ENCODE assay signal across 8 cellular contexts in the genomic region with DNA sequence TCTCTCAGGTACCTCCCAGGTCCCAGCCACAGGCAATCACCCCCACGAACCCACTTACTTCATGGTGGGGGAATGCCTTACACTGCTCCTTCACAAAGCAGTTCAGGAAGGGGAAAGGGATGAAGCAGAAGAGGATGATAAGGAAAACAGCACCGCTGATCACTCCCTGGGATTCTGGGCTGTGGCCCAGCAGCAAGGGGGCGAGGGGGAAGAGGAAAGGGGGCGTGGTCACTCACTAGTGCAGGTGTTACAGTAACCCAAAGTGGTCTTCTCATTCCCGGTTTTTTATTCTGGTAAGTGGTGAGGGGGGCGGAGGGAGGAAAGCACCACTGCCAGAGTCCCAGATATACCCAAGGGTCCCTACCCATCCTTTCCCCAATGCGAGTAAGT. TPM values are rescaled to one million over a fixed set of nuclear protein-coding genes. Genes with fewer than 3 reads are reported as not detected.
DNase-seq lines count a peak whose midpoint lies in the region; ATAC-seq and TF ChIP-seq lines count a peak whose summit lies in the region.

No MANE protein-coding gene starts in this region.

- intact Hi-C loops in esophagus muscularis mucosa (cut with DNase I) = no loop called here

- peaks cover 18% of the 10 kb centered on the region for H3K36me3 Mint-ChIP-seq in progenitor cell of endocrine pancreas (ENCODE audit: insufficient read depth)

- H3K9me3 ChIP-seq in ES-I3 (ENCODE audit: control insufficient read depth, insufficient read depth, low read length) (no peaks in the 10 kb centered on the region), esophagus muscularis mucosa (no peaks in the 10 kb centered on the region)

- H3K9ac ChIP-seq in ES-I3 (ENCODE audit: low read depth, low read length) = peak overlapping the region; percentile 65

- H3K4me3 ChIP-seq in esophagus muscularis mucosa = peak overlapping the region; percentile 77 to 80 (median 78)

- H3K27me3 ChIP-seq in esophagus muscularis mucosa = no peaks in the 10 kb centered on the region

- DNase-seq in esophagus muscularis mucosa (ENCODE audit: extremely low spot score) = no peak
- no peak for DNase-seq in progenitor cell of endocrine pancreas (ENCODE audit: low spot score, unreplicated experiment)
- DNase-seq in nucleus accumbens (lab: John Stamatoyannopoulos, UW) = no peak
- DNase-seq in foreskin melanocyte = no peak
- no peak for DNase-seq in cerebellar cortex (ENCODE audit: low spot score)

- H3K27me3 Mint-ChIP-seq in progenitor cell of endocrine pancreas = no peaks in the 10 kb centered on the region

- peak overlapping the region; percentile 78 for H3K4me3 Mint-ChIP-seq in progenitor cell of endocrine pancreas (ENCODE audit: low read depth)

- peaks cover 16% of the 10 kb centered on the region for H3K4me1 Mint-ChIP-seq in progenitor cell of endocrine pancreas (ENCODE audit: low read depth)

- no peak for TF ChIP-seq EP300 in esophagus muscularis mucosa (IDR thresholded peaks at IDR 0.05)

- no peaks in the 10 kb centered on the region for H3K9me3 Mint-ChIP-seq in progenitor cell of endocrine pancreas (ENCODE audit: low read depth)

- H3K36me3 ChIP-seq in ES-I3 (ENCODE audit: insufficient read depth, low read length) (peaks cover 11% of the 10 kb centered on the region; the same call in 1 of the 2 replicates), esophagus muscularis mucosa (peaks cover 8 to 26% (median 22%) of the 10 kb centered on the region in 4 donors)

- peaks cover 1% of the 10 kb centered on the region for H3K4me1 ChIP-seq in ES-I3 (ENCODE audit: insufficient read depth, low read length)
- peaks cover 30 to 37% (median 32%) of the 10 kb centered on the region in 4 donors for H3K4me1 ChIP-seq in esophagus muscularis mucosa

- TF ChIP-seq CTCF in esophagus muscularis mucosa (IDR thresholded peaks at IDR 0.05) (no peak), progenitor cell of endocrine pancreas (IDR thresholded peaks at IDR 0.05; ENCODE audit: unreplicated experiment) (no peak)

- no peak for ATAC-seq in GM21619 (IDR thresholded peaks at IDR 0.05; ENCODE audit: unreplicated experiment)

- WGBS in esophagus muscularis mucosa = 6% methylated on average over 7 of the region's 7 CpGs

- H3K27ac Mint-ChIP-seq in progenitor cell of endocrine pancreas = peak overlapping the region; percentile 99

- H3K27ac ChIP-seq in esophagus muscularis mucosa (replicated peaks in 1 of 4) = peak overlapping the region; percentile 84 to 93 (median 88)

- no peak for TF ChIP-seq POLR2A in esophagus muscularis mucosa (IDR thresholded peaks at IDR 0.05; ENCODE audit: low read depth)

TF ChIP-seq in PFSK-1, 5 proteins besides CTCF, POLR2A, EP300 and RAD21:
- TF ChIP-seq SIN3A (IDR thresholded peaks at IDR 0.05; ENCODE audit: borderline replicate concordance, insufficient read depth, low read length) = peak; percentile 90; the same call in 1 of the 2 replicates
- TF ChIP-seq, protein P1, sequence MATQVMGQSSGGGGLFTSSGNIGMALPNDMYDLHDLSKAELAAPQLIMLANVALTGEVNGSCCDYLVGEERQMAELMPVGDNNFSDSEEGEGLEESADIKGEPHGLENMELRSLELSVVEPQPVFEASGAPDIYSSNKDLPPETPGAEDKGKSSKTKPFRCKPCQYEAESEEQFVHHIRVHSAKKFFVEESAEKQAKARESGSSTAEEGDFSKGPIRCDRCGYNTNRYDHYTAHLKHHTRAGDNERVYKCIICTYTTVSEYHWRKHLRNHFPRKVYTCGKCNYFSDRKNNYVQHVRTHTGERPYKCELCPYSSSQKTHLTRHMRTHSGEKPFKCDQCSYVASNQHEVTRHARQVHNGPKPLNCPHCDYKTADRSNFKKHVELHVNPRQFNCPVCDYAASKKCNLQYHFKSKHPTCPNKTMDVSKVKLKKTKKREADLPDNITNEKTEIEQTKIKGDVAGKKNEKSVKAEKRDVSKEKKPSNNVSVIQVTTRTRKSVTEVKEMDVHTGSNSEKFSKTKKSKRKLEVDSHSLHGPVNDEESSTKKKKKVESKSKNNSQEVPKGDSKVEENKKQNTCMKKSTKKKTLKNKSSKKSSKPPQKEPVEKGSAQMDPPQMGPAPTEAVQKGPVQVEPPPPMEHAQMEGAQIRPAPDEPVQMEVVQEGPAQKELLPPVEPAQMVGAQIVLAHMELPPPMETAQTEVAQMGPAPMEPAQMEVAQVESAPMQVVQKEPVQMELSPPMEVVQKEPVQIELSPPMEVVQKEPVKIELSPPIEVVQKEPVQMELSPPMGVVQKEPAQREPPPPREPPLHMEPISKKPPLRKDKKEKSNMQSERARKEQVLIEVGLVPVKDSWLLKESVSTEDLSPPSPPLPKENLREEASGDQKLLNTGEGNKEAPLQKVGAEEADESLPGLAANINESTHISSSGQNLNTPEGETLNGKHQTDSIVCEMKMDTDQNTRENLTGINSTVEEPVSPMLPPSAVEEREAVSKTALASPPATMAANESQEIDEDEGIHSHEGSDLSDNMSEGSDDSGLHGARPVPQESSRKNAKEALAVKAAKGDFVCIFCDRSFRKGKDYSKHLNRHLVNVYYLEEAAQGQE (IDR thresholded peaks at IDR 0.05; ENCODE audit: insufficient read depth in 1 of 2, low read depth in 2 of 2, low read length in 2 of 2) = no peak
TF ChIP-seq in PFSK-1: peak in this region for 1.

RNA-seq across cellular contexts. Expression of gene DPAGT1, which starts 0.7 kb away (rescaled TPM):
- 46.8 TPM for polyA plus RNA-seq in PFSK-1 (2012; ENCODE audit: insufficient read length, low read depth)
- total RNA-seq in esophagus muscularis mucosa = 10 to 100 TPM; 14.2 to 28.7 (median 19.9) TPM
- 53.4 and 60.8 TPM in 2 replicates for total RNA-seq in progenitor cell of endocrine pancreas

RNA-seq across cellular contexts. Expression of gene C2CD2L, which starts 6.2 kb away (rescaled TPM):
- 35.3 TPM for polyA plus RNA-seq in PFSK-1 (2012; ENCODE audit: insufficient read length, low read depth)
- total RNA-seq in esophagus muscularis mucosa (10 to 100 TPM in 2 of 4 donors, 1 to 10 TPM in 2; 7.5 to 15.2 (median 9.4) TPM), progenitor cell of endocrine pancreas (7.2 and 7.3 TPM in 2 replicates)

RNA-seq across cellular contexts. Expression of gene HMBS, which starts 16.3 kb away (rescaled TPM):
- 71.4 TPM for polyA plus RNA-seq in PFSK-1 (2012; ENCODE audit: insufficient read length, low read depth)
- total RNA-seq in esophagus muscularis mucosa (1 to 10 TPM; 3.1 to 7.8 (median 6.1) TPM), progenitor cell of endocrine pancreas (39.0 and 39.8 TPM in 2 replicates)

RNA-seq across cellular contexts. Expression of gene HINFP, which starts 20.4 kb away (rescaled TPM):
- 28.4 TPM for polyA plus RNA-seq in PFSK-1 (2012; ENCODE audit: insufficient read length, low read depth)
- total RNA-seq in esophagus muscularis mucosa (10 to 100 TPM; 22.8 to 30.8 (median 26.4) TPM), progenitor cell of endocrine pancreas (48.7 and 52.2 TPM in 2 replicates)

RNA-seq across cellular contexts. Expression of gene VPS11, which starts 33.3 kb away (rescaled TPM):
- polyA plus RNA-seq in PFSK-1 (2012; ENCODE audit: insufficient read length, low read depth) = 65.3 TPM
- 10 to 100 TPM; 27.4 to 40.2 (median 32.4) TPM for total RNA-seq in esophagus muscularis mucosa
- total RNA-seq in progenitor cell of endocrine pancreas = 36.3 and 37.2 TPM in 2 replicates
